13 cellular contexts compared by ENCODE assay signal in genomic region chr4:53132117-53132889, GRCh38.
DNase-seq lines count a peak whose midpoint lies in the region; ATAC-seq, FAIRE-seq and TF ChIP-seq lines count a peak whose summit lies in the region.
"Had no signal": no experiment of that assay in that cellular context is flagged by ENCODE, and none has a peak within 500 bp of the region (broad histone marks: within the 10 kb centered on the region; RNA-seq: fewer than 3 reads in every experiment).

No MANE protein-coding gene starts in this region.

- no peaks in the 10 kb centered on the region for H4K20me1 ChIP-seq in HepG2 (ENCODE audit: insufficient read depth, low read length)
- no peaks in the 10 kb centered on the region for H4K20me1 ChIP-seq in astrocyte (ENCODE audit: insufficient read depth, low read length)
- H4K20me1 ChIP-seq: BLaER1 treated with 17β-estradiol and CSF1 and Interleukin-3, amounts not matched to agents 10 nM and 100 nM had no signal

- no TSS peak for BruUV-seq in HepG2 (replicated peaks; lab: Mats Ljungman, UMichigan)

- H3K9me3 ChIP-seq in HepG2 (ENCODE audit: low read length) (no peaks in the 10 kb centered on the region), right lobe of liver (no peaks in the 10 kb centered on the region), astrocyte (ENCODE audit: insufficient read depth, low read depth, low read length) (no peaks in the 10 kb centered on the region), subcutaneous abdominal adipose tissue (ENCODE audit: control insufficient read depth in 5 of 5, low read length in 5 of 5) (no peaks in the 10 kb centered on the region)
- H3K9me3 ChIP-seq: BLaER1 treated with 17β-estradiol and CSF1 and Interleukin-3, amounts not matched to agents 10 nM and 100 nM; uterus had no signal

- DNase-seq in HepG2 (ENCODE audit: low spot score) (no peak), right lobe of liver (no peak), astrocyte (ENCODE audit: low read depth) (no peak), NCI-H146 (lab: John Stamatoyannopoulos, UW) (no peak), NCI-H82 (lab: John Stamatoyannopoulos, UW) (no peak), DMS79 (lab: John Stamatoyannopoulos, UW) (no peak)
- DNase-seq: GF-D8, NCI-H1436, uterus had no signal

- WGBS in HepG2 (ENCODE audit: low lambda C conversion rate): 93% methylated on average over 4 of the region's 4 CpGs
- WGBS in right lobe of liver (ENCODE audit: insufficient coverage, low coverage, low lambda C conversion rate, missing lambda C conversion rate): 49% methylated on average over 4 of the region's 4 CpGs

- no peak for TF ChIP-seq EP300 in HepG2 (IDR thresholded peaks at IDR 0.05; ENCODE audit: low read depth in 2 of 2, low read length in 2 of 2)
- TF ChIP-seq EP300 in HepG2 (CRISPR knock-in tag; IDR thresholded peaks at IDR 0.05; ENCODE audit: borderline replicate concordance): no peak

- H3K4me2 ChIP-seq in HepG2 (ENCODE audit: low read depth, low read length): no peak overlapping the region
- H3K4me2 ChIP-seq in astrocyte (ENCODE audit: low read length): no peak overlapping the region
- H3K4me2 ChIP-seq: BLaER1 treated with 17β-estradiol and CSF1 and Interleukin-3, amounts not matched to agents 10 nM and 100 nM had no signal

- H3K36me3 ChIP-seq in HepG2 (replicated peaks in 1 of 2; ENCODE audit: control insufficient read depth in 1 of 2, insufficient read depth in 2 of 2, low read length in 2 of 2) (no peaks in the 10 kb centered on the region), right lobe of liver (no peaks in the 10 kb centered on the region), astrocyte (ENCODE audit: insufficient read depth, low read length) (no peaks in the 10 kb centered on the region), subcutaneous abdominal adipose tissue (ENCODE audit: control insufficient read depth in 5 of 5, insufficient read depth in 5 of 5, low read length in 5 of 5) (no peaks in the 10 kb centered on the region)
- H3K36me3 ChIP-seq: uterus had no signal

- ATAC-seq in HepG2 (no peak), right lobe of liver (no peak), HG02870 (IDR thresholded peaks at IDR 0.05; ENCODE audit: unreplicated experiment) (peak; percentile 78)

- no peak overlapping the region for H2AFZ ChIP-seq in HepG2 (ENCODE audit: low read length)
- H2AFZ ChIP-seq in astrocyte (ENCODE audit: low read depth, low read length): no peak overlapping the region

- H3K4me3 ChIP-seq in HepG2 (replicated peaks in 1 of 3; ENCODE audit: insufficient read depth in 1 of 3, low read depth in 2 of 3, low read length in 3 of 3): no peak overlapping the region
- no peak overlapping the region for H3K4me3 ChIP-seq in right lobe of liver
- H3K4me3 ChIP-seq in astrocyte (ENCODE audit: insufficient read depth, low read depth, low read length): no peak overlapping the region
- no peak overlapping the region for H3K4me3 ChIP-seq in subcutaneous abdominal adipose tissue (ENCODE audit: low read depth in 1 of 5, low read length in 5 of 5)
- H3K4me3 ChIP-seq: BLaER1 treated with 17β-estradiol and CSF1 and Interleukin-3, amounts not matched to agents 10 nM and 100 nM; uterus had no signal

- no peak for FAIRE-seq in HepG2 (lab: Jason Lieb, UNC)
- peak; percentile 54 for FAIRE-seq in astrocyte (lab: Jason Lieb, UNC)

- TF ChIP-seq RAD21 in HepG2 (CRISPR knock-in tag; IDR thresholded peaks at IDR 0.05): no peak

- H3K79me2 ChIP-seq in HepG2 (ENCODE audit: insufficient read depth, low read length) (no peaks in the 10 kb centered on the region), astrocyte (ENCODE audit: insufficient read depth, low read length) (no peaks in the 10 kb centered on the region)

- no peaks in the 10 kb centered on the region for H3K36me3 Mint-ChIP-seq in astrocyte (ENCODE audit: low read depth, unreplicated experiment)
- H3K36me3 Mint-ChIP-seq: brain had no signal

- H3K27me3 ChIP-seq in HepG2 (ENCODE audit: control insufficient read depth in 1 of 2, insufficient read depth in 2 of 2, low read length in 2 of 2): no peaks in the 10 kb centered on the region
- no peaks in the 10 kb centered on the region for H3K27me3 ChIP-seq in right lobe of liver
- H3K27me3 ChIP-seq in astrocyte (ENCODE audit: insufficient read depth, low read length): no peaks in the 10 kb centered on the region
- H3K27me3 ChIP-seq in subcutaneous abdominal adipose tissue (ENCODE audit: control insufficient read depth in 5 of 5, insufficient read depth in 4 of 5, low read length in 5 of 5): no peaks in the 10 kb centered on the region
- H3K27me3 ChIP-seq: BLaER1 treated with 17β-estradiol and CSF1 and Interleukin-3, amounts not matched to agents 10 nM and 100 nM; uterus had no signal

- TF ChIP-seq CTCF in HepG2 (CRISPR knock-in tag; IDR thresholded peaks at IDR 0.05) (no peak), right lobe of liver (IDR thresholded peaks at IDR 0.05) (no peak), astrocyte (IDR thresholded peaks at IDR 0.05; ENCODE audit: insufficient read depth, low read depth, low read length) (no peak)

- no peak overlapping the region for H3K27ac Mint-ChIP-seq in astrocyte (ENCODE audit: unreplicated experiment)

- H3K4me1 Mint-ChIP-seq in astrocyte (ENCODE audit: low read depth, unreplicated experiment): no peaks in the 10 kb centered on the region

- no peak overlapping the region for H3K4me3 Mint-ChIP-seq in astrocyte (ENCODE audit: unreplicated experiment)
- H3K4me3 Mint-ChIP-seq: brain had no signal

- no peak for TF ChIP-seq POLR2A in HepG2 (IDR thresholded peaks at IDR 0.05; ENCODE audit: insufficient read depth in 1 of 2, low read depth in 2 of 2, low read length in 2 of 2)
- no peak for TF ChIP-seq POLR2A in right lobe of liver (IDR thresholded peaks at IDR 0.05)

- CTCF ChIA-PET in HepG2 (lab: Yijun Ruan, JAX; ENCODE audit: low intra/inter-chr PET ratio, low total read pairs): no interaction called here

- no peaks in the 10 kb centered on the region for H3K27me3 Mint-ChIP-seq in astrocyte (ENCODE audit: low read depth, unreplicated experiment)
- H3K27me3 Mint-ChIP-seq: brain had no signal

- H3K4me1 ChIP-seq in HepG2 (ENCODE audit: insufficient read depth, low read length): no peaks in the 10 kb centered on the region
- H3K4me1 ChIP-seq in right lobe of liver: peaks cover 0 to 9% (median 0%) of the 10 kb centered on the region in 4 donors
- no peaks in the 10 kb centered on the region for H3K4me1 ChIP-seq in astrocyte (ENCODE audit: insufficient read depth, low read length)
- H3K4me1 ChIP-seq in subcutaneous abdominal adipose tissue (ENCODE audit: control insufficient read depth in 5 of 5, insufficient read depth in 5 of 5, low read length in 5 of 5): peaks cover 2 to 43% (median 32%) of the 10 kb centered on the region in 5 donors
- H3K4me1 ChIP-seq: BLaER1 treated with 17β-estradiol and CSF1 and Interleukin-3, amounts not matched to agents 10 nM and 100 nM had no signal

- in situ Hi-C loops in HepG2 (cut with HindIII; ENCODE audit: extremely low pct_ligation_motif_present, low pct_unique_long_range_greater_than_20kb): no loop called here

- H3K9me3 Mint-ChIP-seq in astrocyte (ENCODE audit: unreplicated experiment): no peaks in the 10 kb centered on the region
- H3K9me3 Mint-ChIP-seq: brain had no signal

- H3K9ac ChIP-seq in HepG2 (ENCODE audit: insufficient read depth, low read depth, low read length): no peak overlapping the region
- no peak overlapping the region for H3K9ac ChIP-seq in astrocyte (ENCODE audit: low read length)
- H3K9ac ChIP-seq in subcutaneous abdominal adipose tissue (ENCODE audit: low read length in 5 of 5): no peak overlapping the region
- H3K9ac ChIP-seq: BLaER1 treated with 17β-estradiol and CSF1 and Interleukin-3, amounts not matched to agents 10 nM and 100 nM had no signal

- H3K27ac ChIP-seq in HepG2 (ENCODE audit: extremely low read length, insufficient read depth, low read length) (no peak overlapping the region), right lobe of liver (no peak overlapping the region), astrocyte (ENCODE audit: low read depth, low read length) (no peak overlapping the region), subcutaneous abdominal adipose tissue (ENCODE audit: low read depth, low read length) (peak overlapping the region; percentile 62)
- H3K27ac ChIP-seq: BLaER1 treated with 17β-estradiol and CSF1 and Interleukin-3, amounts not matched to agents 10 nM and 100 nM had no signal

- POLR2A ChIA-PET in HepG2 (lab: Yijun Ruan, JAX): no interaction called here

- intact Hi-C loops in HepG2 (cut with micrococcal nuclease; ENCODE audit: unreplicated experiment) (no loop called here), right lobe of liver (cut with DNase I) (no loop called here)

TF ChIP-seq in HepG2, 621 proteins besides CTCF, POLR2A, EP300 and RAD21 (continues in another document):
- peak; percentile 75 for TF ChIP-seq RFX5 (IDR thresholded peaks at IDR 0.05; ENCODE audit: low read depth, low read length)
- no peak for TF ChIP-seq GATAD2A (CRISPR knock-in tag; IDR thresholded peaks at IDR 0.05)
- no peak for TF ChIP-seq ZNF720 (CRISPR knock-in tag; IDR thresholded peaks at IDR 0.05)
- no peak for TF ChIP-seq ZNF841 (CRISPR knock-in tag; IDR thresholded peaks at IDR 0.05; ENCODE audit: borderline replicate concordance)
- no peak for TF ChIP-seq PRDM15 (CRISPR knock-in tag; IDR thresholded peaks at IDR 0.05)
- TF ChIP-seq KMT2B (CRISPR knock-in tag; IDR thresholded peaks at IDR 0.05): no peak
- no peak for TF ChIP-seq TCF7L2 (IDR thresholded peaks at IDR 0.05; ENCODE audit: low read depth, low read length)
